In genomic region chr4:25857851-25858400, GRCh38 we compare ENCODE assay signal across 23 cellular contexts. TPM values are rescaled to one million over a fixed set of nuclear protein-coding genes. Genes with fewer than 3 reads are reported as not detected.
DNase-seq lines count a peak whose midpoint lies in the region; ATAC-seq and TF ChIP-seq lines count a peak whose summit lies in the region.
"Had no signal": no experiment of that assay in that cellular context is flagged by ENCODE, and none has a peak within 500 bp of the region (broad histone marks: within the 10 kb centered on the region; RNA-seq: fewer than 3 reads in every experiment).

No MANE protein-coding gene starts in this region.

- H3K27ac Mint-ChIP-seq in activated T-cell treated with anti-CD3 and anti-CD28 coated beads, Interleukin-2, amount 50 U/mL, for 72 hours: peak overlapping the region; percentile 93
- H3K27ac Mint-ChIP-seq in activated B cell treated with CpG ODN at 0.5 μM for 24 hours: peak overlapping the region; percentile 99
- H3K27ac Mint-ChIP-seq in stimulated activated memory B cell treated with anti-CD40 and anti-IgM and Interleukin-4, amounts not matched to agents 10 μg/mL and 1 μg/mL and 100 μg/mL, for 72 hours: peak overlapping the region; percentile 94
- H3K27ac Mint-ChIP-seq: activated naive CD4-positive, alpha-beta T cell treated with anti-CD3 and anti-CD28 coated beads for 36 hours; mesothelial cell of epicardium; progenitor cell of endocrine pancreas had no signal

- H3K9me3 Mint-ChIP-seq in activated T-cell treated with anti-CD3 and anti-CD28 coated beads, Interleukin-2, amount 50 U/mL, for 72 hours: no peaks in the 10 kb centered on the region
- no peaks in the 10 kb centered on the region for H3K9me3 Mint-ChIP-seq in activated B cell treated with CpG ODN at 0.5 μM for 24 hours
- H3K9me3 Mint-ChIP-seq in stimulated activated memory B cell treated with anti-CD40 and anti-IgM and Interleukin-4, amounts not matched to agents 10 μg/mL and 1 μg/mL and 100 μg/mL, for 72 hours: no peaks in the 10 kb centered on the region
- H3K9me3 Mint-ChIP-seq: activated naive CD4-positive, alpha-beta T cell treated with anti-CD3 and anti-CD28 coated beads for 36 hours; mesothelial cell of epicardium; neural crest cell had no signal

- POLR2A ChIA-PET in activated B cell treated with CpG ODN at 0.5 μM for 24 hours (lab: Charles Lee) (interaction anchor here (1.2 to 7.8 kb wide), 5 partner anchors 10 to 55 kb away, joined by 3 to 116 read pairs (median 3); partner anchors contain the start of gene SMIM20), GM10248 (lab: Yijun Ruan, JAX) (no interaction called here)

- TF ChIP-seq CTCF in activated B cell treated with CpG ODN at 0.5 μM for 24 hours (IDR thresholded peaks at IDR 0.05) (no peak), body of pancreas (IDR thresholded peaks at IDR 0.05) (no peak), GM10248 (IDR thresholded peaks at IDR 0.05; ENCODE audit: control extremely low read depth, extremely low read depth, low read depth, missing control alignments) (no peak)

- no peaks in the 10 kb centered on the region for H3K27me3 ChIP-seq in body of pancreas
- H3K27me3 ChIP-seq: ascending aorta, left lung, uterus had no signal

- H3K36me3 ChIP-seq in body of pancreas (replicated peaks in 1 of 2; ENCODE audit: insufficient read depth in 1 of 2, low read depth in 2 of 2): no peaks in the 10 kb centered on the region
- H3K36me3 ChIP-seq: ascending aorta; BLaER1 treated with 17β-estradiol and CSF1 and Interleukin-3, amounts not matched to agents 10 nM and 100 nM; left lung; uterus had no signal

- intact Hi-C loops in activated B cell treated with CpG ODN at 0.5 μM for 24 hours (cut with micrococcal nuclease): loop anchor here (5.0 kb wide), 1 partner anchor 129 kb away; no protein-coding TSS in a partner anchor
- intact Hi-C loops in body of pancreas (cut with DNase I): no loop called here

- peaks cover 4 to 8% of the 10 kb centered on the region in 2 donors for H3K36me3 Mint-ChIP-seq in activated T-cell treated with anti-CD3 and anti-CD28 coated beads, Interleukin-2, amount 50 U/mL, for 72 hours (ENCODE audit: insufficient read depth in 2 of 2)
- peaks cover 25% of the 10 kb centered on the region for H3K36me3 Mint-ChIP-seq in activated B cell treated with CpG ODN at 0.5 μM for 24 hours (ENCODE audit: low read depth)
- peaks cover 26% of the 10 kb centered on the region for H3K36me3 Mint-ChIP-seq in stimulated activated memory B cell treated with anti-CD40 and anti-IgM and Interleukin-4, amounts not matched to agents 10 μg/mL and 1 μg/mL and 100 μg/mL, for 72 hours
- H3K36me3 Mint-ChIP-seq: mesothelial cell of epicardium had no signal

- ATAC-seq in activated T-cell treated with anti-CD3 and anti-CD28 coated beads, Interleukin-2, amount 50 U/mL, for 72 hours (replicated peaks in 1 of 2): no peak
- ATAC-seq in activated B cell treated with CpG ODN at 0.5 μM for 24 hours (ENCODE audit: low read depth) (no peak), GM19328 (IDR thresholded peaks at IDR 0.05; ENCODE audit: unreplicated experiment) (no peak), body of pancreas (no peak)
- ATAC-seq in stimulated activated memory B cell treated with anti-CD40 and anti-IgM and Interleukin-4, amounts not matched to agents 10 μg/mL and 1 μg/mL and 100 μg/mL, for 72 hours: no peak
- ATAC-seq: left lung had no signal

- H3K4me1 Mint-ChIP-seq in activated T-cell treated with anti-CD3 and anti-CD28 coated beads, Interleukin-2, amount 50 U/mL, for 72 hours (ENCODE audit: low read depth): peaks cover 73% of the 10 kb centered on the region
- peaks cover 89% of the 10 kb centered on the region for H3K4me1 Mint-ChIP-seq in activated B cell treated with CpG ODN at 0.5 μM for 24 hours
- H3K4me1 Mint-ChIP-seq in stimulated activated memory B cell treated with anti-CD40 and anti-IgM and Interleukin-4, amounts not matched to agents 10 μg/mL and 1 μg/mL and 100 μg/mL, for 72 hours: peaks cover 70% of the 10 kb centered on the region

- H3K4me3 ChIP-seq in body of pancreas: no peak overlapping the region
- H3K4me3 ChIP-seq: ascending aorta; BLaER1 treated with 17β-estradiol and CSF1 and Interleukin-3, amounts not matched to agents 10 nM and 100 nM; K562; left lung; uterus had no signal

- peak overlapping the region in 1 of 2 donors; percentile 29 for H3K4me3 Mint-ChIP-seq in activated T-cell treated with anti-CD3 and anti-CD28 coated beads, Interleukin-2, amount 50 U/mL, for 72 hours
- H3K4me3 Mint-ChIP-seq in activated B cell treated with CpG ODN at 0.5 μM for 24 hours: no peak overlapping the region
- peak overlapping the region; percentile 4 for H3K4me3 Mint-ChIP-seq in stimulated activated memory B cell treated with anti-CD40 and anti-IgM and Interleukin-4, amounts not matched to agents 10 μg/mL and 1 μg/mL and 100 μg/mL, for 72 hours
- H3K4me3 Mint-ChIP-seq: activated naive CD4-positive, alpha-beta T cell treated with anti-CD3 and anti-CD28 coated beads for 36 hours; mesothelial cell of epicardium; neural crest cell had no signal

- H3K27ac ChIP-seq in body of pancreas: no peak overlapping the region
- H3K27ac ChIP-seq: ascending aorta, uterus had no signal

- CTCF ChIA-PET in activated B cell treated with CpG ODN at 0.5 μM for 24 hours (lab: Charles Lee) (interaction anchor here (0.7 to 1.8 kb wide), 5 partner anchors 16 to 130 kb away, joined by 3 to 6 read pairs (median 4); partner anchors contain the start of gene SMIM20), GM10248 (lab: Yijun Ruan, JAX) (interaction anchor here (0.9 to 2.0 kb wide), 7 partner anchors 10 to 202 kb away, joined by 3 to 7 read pairs (median 3); partner anchors contain the start of gene SMIM20)

- no peak for DNase-seq in activated T-cell treated with anti-CD3 and anti-CD28 coated beads, Interleukin-2, amount 50 U/mL, for 72 hours
- DNase-seq in activated T-cell treated with anti-CD3 and anti-CD28 coated beads for 4 hours (no peak), activated B cell treated with CpG ODN at 0.5 μM for 24 hours (no peak), cerebellum (ENCODE audit: low spot score) (peak; percentile 66), body of pancreas (no peak), GM10248 (ENCODE audit: extremely low spot score) (no peak)
- DNase-seq: activated CD4-positive, CD25-positive, alpha-beta regulatory T cell treated with anti-CD3 and anti-CD28 coated beads, Interleukin-2, amount 50 U/mL, for 72 hours; activated naive CD4-positive, alpha-beta T cell treated with anti-CD3 and anti-CD28 coated beads for 36 hours; central memory CD4-positive, alpha-beta T cell; foreskin fibroblast; left lung; NCI-H146; NCI-H2171; NCI-H524 treated with DMSO at 0.1 percent for 48 hours; uterus had no signal

- 86 to 91% methylated on average over 8 of the region's 8 CpGs for whole genome bisulfite sequencing in body of pancreas, 2 donors

- H3K9me3 ChIP-seq in body of pancreas: no peaks in the 10 kb centered on the region
- H3K9me3 ChIP-seq: ascending aorta; BLaER1 treated with 17β-estradiol and CSF1 and Interleukin-3, amounts not matched to agents 10 nM and 100 nM; left lung; uterus had no signal

- TF ChIP-seq POLR2A in body of pancreas (IDR thresholded peaks at IDR 0.05): no peak

- no peaks in the 10 kb centered on the region for H3K27me3 Mint-ChIP-seq in activated T-cell treated with anti-CD3 and anti-CD28 coated beads, Interleukin-2, amount 50 U/mL, for 72 hours (ENCODE audit: low read depth)
- no peaks in the 10 kb centered on the region for H3K27me3 Mint-ChIP-seq in activated B cell treated with CpG ODN at 0.5 μM for 24 hours
- H3K27me3 Mint-ChIP-seq in stimulated activated memory B cell treated with anti-CD40 and anti-IgM and Interleukin-4, amounts not matched to agents 10 μg/mL and 1 μg/mL and 100 μg/mL, for 72 hours: no peaks in the 10 kb centered on the region

- peaks cover 52% of the 10 kb centered on the region for H3K4me1 ChIP-seq in body of pancreas
- H3K4me1 ChIP-seq: uterus had no signal

RNA-seq across cellular contexts. Expression of gene SEL1L3, which starts 4.9 kb away (rescaled TPM):
- 10 to 100 TPM; 27.7 to 61.2 TPM for total RNA-seq in activated T-cell treated with anti-CD3 and anti-CD28 coated beads, Interleukin-2, amount 50 U/mL, for 72 hours
- total RNA-seq in activated B cell treated with CpG ODN at 0.5 μM for 24 hours: 102 and 113 TPM in 2 replicates
- total RNA-seq in cerebellum: 38.7 TPM
- 10 to 100 TPM; 32.3 to 64.1 TPM for total RNA-seq in body of pancreas

RNA-seq across cellular contexts. Expression of gene SMIM20, which starts 56.1 kb away (rescaled TPM):
- total RNA-seq in activated T-cell treated with anti-CD3 and anti-CD28 coated beads, Interleukin-2, amount 50 U/mL, for 72 hours: 10 to 100 TPM; 24.1 to 33.9 TPM
- total RNA-seq in activated B cell treated with CpG ODN at 0.5 μM for 24 hours (16.6 and 18.7 TPM in 2 replicates), cerebellum (11.6 TPM), body of pancreas (10 to 100 TPM in 1 of 2 donors, under 1 TPM in 1; 0.99 to 21.5 TPM)
